ENCODE assay signal across 8 cellular contexts in genomic region chr12:43836455-43836989, GRCh38. TPM values are rescaled to one million over a fixed set of nuclear protein-coding genes. Genes with fewer than 3 reads are reported as not detected.
DNase-seq lines count a peak whose midpoint lies in the region; ATAC-seq, FAIRE-seq and TF ChIP-seq lines count a peak whose summit lies in the region.

No MANE protein-coding gene starts in this region.

- H3K4me3 ChIP-seq in H1 (ENCODE audit: extremely low read depth in 1 of 4, insufficient read depth in 2 of 4, low read depth in 3 of 4, low read length in 4 of 4) (peak overlapping the region; percentile 61 to 76 (median 69)), mucosa of rectum (ENCODE audit: low read length in 2 of 2) (peak overlapping the region; percentile 74 to 90)

- H3K4me2 ChIP-seq in H1 (ENCODE audit: insufficient read depth in 1 of 2, low read depth in 2 of 2, low read length in 2 of 2): peak overlapping the region; percentile 71 to 74

- TF ChIP-seq POLR2A in H1 (IDR thresholded peaks at IDR 0.05; ENCODE audit: control extremely low read depth in 1 of 2, low read depth in 2 of 2, low read length in 2 of 2): no peak

- CTCF ChIA-PET in H1 (lab: Charles Lee; ENCODE audit: partially characterized antibody): interaction anchor here (2.0 kb wide), 1 partner anchor 47 kb away, joined by 5 read pairs; no protein-coding TSS in a partner anchor

- H4K5ac ChIP-seq in H1 (ENCODE audit: insufficient read length, low read depth, low read length): no peak overlapping the region

- H3K79me2 ChIP-seq in H1 (ENCODE audit: control insufficient read depth in 1 of 2, insufficient read depth in 2 of 2, low read length in 2 of 2): no peaks in the 10 kb centered on the region

- no peak overlapping the region for H2BK120ac ChIP-seq in H1 (replicated peaks; ENCODE audit: low read depth, low read length)

- no peak for TF ChIP-seq RAD21 in H1 (IDR thresholded peaks at IDR 0.05 in 1 of 2, conservative IDR thresholded peaks at IDR 0.05 in 1 of 2; ENCODE audit: low read depth in 2 of 2, low read length in 2 of 2)

- TF ChIP-seq CTCF in H1 (IDR thresholded peaks at IDR 0.05; ENCODE audit: control extremely low read depth in 1 of 3, insufficient read depth in 1 of 3, low read depth in 1 of 3, low read length in 3 of 3): no peak

- TF ChIP-seq EP300 in H1 (IDR thresholded peaks at IDR 0.05; ENCODE audit: borderline replicate concordance in 1 of 2, low read depth in 2 of 2, low read length in 2 of 2): no peak

- H3K27ac ChIP-seq in H1 (ENCODE audit: low read depth, low read length) (no peak overlapping the region), mucosa of rectum (ENCODE audit: low read depth in 2 of 2, low read length in 2 of 2) (peak overlapping the region; percentile 92 to 93)

- peaks cover 2% of the 10 kb centered on the region; the same call in 1 of the 2 replicates for H3K23me2 ChIP-seq in H1 (ENCODE audit: low read depth, low read length)

- peak overlapping the region in 3 of 4 experiments; percentile 13 to 41 (median 31); a peak in 3 of 7 replicates for H3K9ac ChIP-seq in H1 (replicated peaks in 1 of 4; ENCODE audit: extremely low read depth in 1 of 4, low read depth in 3 of 4, low read length in 3 of 4)
- H3K9ac ChIP-seq in mucosa of rectum (ENCODE audit: low read depth in 1 of 2, low read length in 2 of 2): peak overlapping the region; percentile 78 to 84

- no peak overlapping the region for H3K23ac ChIP-seq in H1 (ENCODE audit: insufficient read length)

- H4K91ac ChIP-seq in H1 (replicated peaks; ENCODE audit: insufficient read length, low read length): no peak overlapping the region

- no peak for FAIRE-seq in H1 (lab: Jason Lieb, UNC)

- peak overlapping the region; percentile 48; the same call in 1 of the 2 replicates for H3K18ac ChIP-seq in H1 (ENCODE audit: extremely low read depth, low read length)

- peaks cover 0 to 5% (median 2%) of the 10 kb centered on the region in 4 experiments; a peak in 2 of 7 replicates for H3K4me1 ChIP-seq in H1 (replicated peaks in 1 of 4; ENCODE audit: control insufficient read depth in 3 of 4, insufficient read depth in 4 of 4, low read length in 3 of 4)
- peaks cover 3 to 5% of the 10 kb centered on the region in 2 donors for H3K4me1 ChIP-seq in mucosa of rectum (ENCODE audit: control insufficient read depth in 2 of 2, insufficient read depth in 2 of 2, low read length in 2 of 2)

- H3K36me3 ChIP-seq in H1 (ENCODE audit: control insufficient read depth in 2 of 4, insufficient read depth in 4 of 4, low read length in 3 of 4): no peaks in the 10 kb centered on the region
- no peaks in the 10 kb centered on the region for H3K36me3 ChIP-seq in mucosa of rectum (ENCODE audit: control insufficient read depth in 2 of 2, insufficient read depth in 2 of 2, low read length in 2 of 2)

- WGBS in H1 (ENCODE audit: extremely low coverage in 1 of 2, insufficient coverage in 1 of 2, insufficient read length in 1 of 2, insufficient replicate concordance in 2 of 2, low coverage in 1 of 2, low lambda C conversion rate in 2 of 2, missing lambda C conversion rate in 1 of 2), 2 experiments: 18% methylated on average over 10 of the region's 10 CpGs; no CpG with 5 or more reads in 1 of the 2 experiments

- POLR2A ChIA-PET in H1 (lab: Charles Lee; ENCODE audit: partially characterized antibody): interaction anchor here (2.4 kb wide), 1 partner anchor 31 kb away, joined by 15 read pairs; the partner anchor contains the start of gene TWF1

- no peak overlapping the region for H3K4ac ChIP-seq in H1 (replicated peaks; ENCODE audit: insufficient read length, low read depth, low read length)

- H3K14ac ChIP-seq in H1 (ENCODE audit: insufficient read length): no peak overlapping the region

- no peaks in the 10 kb centered on the region for H4K20me1 ChIP-seq in H1 (replicated peaks in 1 of 2; ENCODE audit: control insufficient read depth in 1 of 2, insufficient read depth in 2 of 2, low read length in 2 of 2)

- no peak overlapping the region for H2BK5ac ChIP-seq in H1 (ENCODE audit: low read depth, low read length)

- no peak overlapping the region for H2AK5ac ChIP-seq in H1 (ENCODE audit: low read depth, low read length)

- H3K79me1 ChIP-seq in H1 (ENCODE audit: low read depth, low read length): no peaks in the 10 kb centered on the region

- peak; percentile 33 to 39 for DNase-seq in activated CD4-positive, alpha-beta T cell treated with anti-CD3 and anti-CD28 coated beads for 4 hours
- no peak for DNase-seq in activated CD4-positive, alpha-beta T cell treated with anti-CD3 and anti-CD28 coated beads for 1 hour
- DNase-seq in RKO (ENCODE audit: low spot score): peak; percentile 66
- DNase-seq in H1 (ENCODE audit: low read depth in 1 of 2, low spot score in 2 of 2): no peak
- DNase-seq in activated gamma-delta T cell (lab: John Stamatoyannopoulos, UW): no peak

- no peak overlapping the region for H3K56ac ChIP-seq in H1 (replicated peaks; ENCODE audit: insufficient read length, low read depth, low read length)

- H3K27me3 ChIP-seq in H1 (replicated peaks in 1 of 4; ENCODE audit: control insufficient read depth in 3 of 4, extremely low read depth in 1 of 4, insufficient read depth in 3 of 4, low read length in 3 of 4): peaks cover 0 to 25% (median 9%) of the 10 kb centered on the region in 4 experiments; a peak in 5 of 7 replicates
- no peaks in the 10 kb centered on the region for H3K27me3 ChIP-seq in mucosa of rectum (ENCODE audit: control insufficient read depth in 2 of 2, insufficient read depth in 2 of 2, low read length in 2 of 2)

- peak overlapping the region; percentile 10; the same call in 1 of the 2 replicates for H2AFZ ChIP-seq in H1 (ENCODE audit: low read length)

- peak; percentile 37 for ATAC-seq in HG02840 (IDR thresholded peaks at IDR 0.05; ENCODE audit: low FRiP score, unreplicated experiment)
- no peak for ATAC-seq in GM19467 (IDR thresholded peaks at IDR 0.05; ENCODE audit: unreplicated experiment)

- H2BK12ac ChIP-seq in H1 (ENCODE audit: low read depth, low read length): no peak overlapping the region

- no peak overlapping the region for H2BK15ac ChIP-seq in H1 (ENCODE audit: low read length)

- no peaks in the 10 kb centered on the region for H3K9me3 ChIP-seq in H1 (ENCODE audit: insufficient read depth in 2 of 2, low read depth in 1 of 2, low read length in 1 of 2)
- H3K9me3 ChIP-seq in mucosa of rectum (ENCODE audit: control insufficient read depth in 2 of 2, low read length in 2 of 2): no peaks in the 10 kb centered on the region

- no peak overlapping the region for H2BK20ac ChIP-seq in H1 (ENCODE audit: low read length)

- H4K8ac ChIP-seq in H1 (ENCODE audit: extremely low read depth, insufficient read depth, low read length): no peak overlapping the region

TF ChIP-seq in H1, 55 proteins besides CTCF, POLR2A, EP300 and RAD21:
- TF ChIP-seq ASH2L (IDR thresholded peaks at IDR 0.05; ENCODE audit: low read length): peak; percentile 1
- no peak for TF ChIP-seq TBP (IDR thresholded peaks at IDR 0.05; ENCODE audit: low read depth, low read length)
- no peak for TF ChIP-seq BACH1 (IDR thresholded peaks at IDR 0.05; ENCODE audit: low read length)
- no peak for TF ChIP-seq CTBP2 (IDR thresholded peaks at IDR 0.05; ENCODE audit: borderline replicate concordance, insufficient read depth, insufficient read length, low read length)
- no peak for TF ChIP-seq JUND (IDR thresholded peaks at IDR 0.05; ENCODE audit: low read length)
- TF ChIP-seq KDM4A (IDR thresholded peaks at IDR 0.05; ENCODE audit: low read depth, low read length, severe bottlenecking): no peak

RNA-seq across cellular contexts. Expression of gene TMEM117, which starts 0.6 kb away (rescaled TPM):
- total RNA-seq in H1 (2021; fragmentation: NEBNext Ultra II Directional; extraction: Animal tissue kit (Norgen Biotek cat#: 25700)): 1.4 TPM in 2 replicates
- polyA plus RNA-seq in H1 (2011; rRNA removed): 0.31 and 0.80 TPM in 2 replicates
- 0.62 TPM for polyA plus RNA-seq in H1 (2011; cell fraction: cytosol; rRNA removed)
- polyA plus RNA-seq in H1 (2011; cell fraction: nucleus; rRNA removed): 0.24 TPM
- 0.61 to 0.91 TPM (median 0.77 TPM) in 4 replicates for polyA plus RNA-seq in H1 (2012, experiment 1 of 2)
- 0.08 TPM for polyA plus RNA-seq in H1 (2012, experiment 2 of 2)
- polyA plus RNA-seq in H1 (2013, experiment 1 of 2): 1.1 TPM
- polyA plus RNA-seq in H1 (2013, experiment 2 of 2): 1.3 TPM
- 0.39 and 0.57 TPM in 2 replicates for polyA minus RNA-seq in H1 (2011; rRNA and poly(A)+ RNA removed)
- polyA minus RNA-seq in H1 (2011; cell fraction: cytosol; rRNA and poly(A)+ RNA removed): not detected
- 2.7 TPM for polyA minus RNA-seq in H1 (2011; cell fraction: nucleus; rRNA and poly(A)+ RNA removed)

RNA-seq across cellular contexts. Expression of gene TWF1, which starts 30.4 kb away (rescaled TPM):
- total RNA-seq in H1 (2021; fragmentation: NEBNext Ultra II Directional; extraction: Animal tissue kit (Norgen Biotek cat#: 25700)): 24.6 and 27.9 TPM in 2 replicates
- polyA plus RNA-seq in H1 (2011; rRNA removed): 5.3 and 7.6 TPM in 2 replicates
- polyA plus RNA-seq in H1 (2011; cell fraction: cytosol; rRNA removed): 9.9 TPM
- 4.5 TPM for polyA plus RNA-seq in H1 (2011; cell fraction: nucleus; rRNA removed)
- polyA plus RNA-seq in H1 (2012, experiment 1 of 2): 7.4 to 16.2 TPM (median 8.9 TPM) in 4 replicates
- 1.5 TPM for polyA plus RNA-seq in H1 (2012, experiment 2 of 2)
- polyA plus RNA-seq in H1 (2013, experiment 1 of 2): 18.2 TPM
- polyA plus RNA-seq in H1 (2013, experiment 2 of 2): 19.0 TPM
- polyA minus RNA-seq in H1 (2011; rRNA and poly(A)+ RNA removed): 7.4 and 17.5 TPM in 2 replicates
- polyA minus RNA-seq in H1 (2011; cell fraction: cytosol; rRNA and poly(A)+ RNA removed): 14.7 TPM
- polyA minus RNA-seq in H1 (2011; cell fraction: nucleus; rRNA and poly(A)+ RNA removed): 26.1 TPM

Comparison
In these comparisons a context has a peak if more than half of its experiments do, and no peak if none do; other contexts are left out.
1. DNase-seq: peak in activated CD4-positive, alpha-beta T cell treated with anti-CD3 and anti-CD28 coated beads for 4 hours (2 of 2) and RKO (single experiment); none in activated CD4-positive, alpha-beta T cell treated with anti-CD3 and anti-CD28 coated beads for 1 hour (single experiment), H1 (0 of 2) and activated gamma-delta T cell (single experiment).